27 cellular contexts compared by ENCODE assay signal in the genomic region with DNA sequence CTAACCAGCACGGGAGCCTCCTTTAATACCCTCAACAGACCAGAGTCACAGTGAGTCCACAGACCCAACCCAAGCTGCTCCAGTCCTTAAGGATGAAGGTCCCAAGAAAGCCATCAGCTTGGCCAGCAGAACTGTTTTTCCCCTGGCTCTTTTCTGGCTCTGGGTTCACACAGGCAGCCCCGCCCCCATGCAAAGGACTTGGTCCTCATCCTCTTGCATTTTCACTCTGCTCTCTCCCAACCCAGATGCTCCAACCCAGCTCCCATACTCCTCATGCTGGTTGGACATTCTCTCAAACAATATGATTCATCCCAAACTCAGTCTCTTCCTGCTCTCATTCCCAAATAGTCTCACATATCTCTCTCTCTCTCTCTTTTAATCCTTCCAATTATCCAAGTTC.
"Had no signal": no experiment of that assay in that cellular context is flagged by ENCODE, and none has a peak within 500 bp of the region (broad histone marks: within the 10 kb centered on the region; RNA-seq: fewer than 3 reads in every experiment).

No MANE protein-coding gene starts in this region.

- H3K4me3 ChIP-seq: left ventricle myocardium inferior, lung, neural progenitor cell, ovary, skin epidermis, stomach, testis, thyroid gland, transverse colon, upper lobe of left lung had no signal

- H3K36me3 ChIP-seq: left ventricle myocardium inferior, neural progenitor cell, neutrophil, ovary, stomach, thyroid gland, transverse colon, upper lobe of left lung had no signal

- H3K4me3 Mint-ChIP-seq: mesothelial cell of epicardium; naive B cell; natural killer cell; nephron progenitor cell; neural progenitor cell; stimulated activated naive B cell treated with anti-CD40 and anti-IgM and Interleukin-4, amounts not matched to agents 10 μg/mL and 1 μg/mL and 100 μg/mL, for 72 hours had no signal

- H3K36me3 Mint-ChIP-seq: mesothelial cell of epicardium; natural killer cell; neural progenitor cell; stimulated activated naive B cell treated with anti-CD40 and anti-IgM and Interleukin-4, amounts not matched to agents 10 μg/mL and 1 μg/mL and 100 μg/mL, for 72 hours had no signal

- H3K9me3 ChIP-seq: left ventricle myocardium inferior, neutrophil, ovary, stomach, testis, thyroid gland, transverse colon, upper lobe of left lung had no signal

- H3K27ac ChIP-seq: left ventricle myocardium inferior, neural progenitor cell, neutrophil, ovary, skin epidermis, stomach, testis, thyroid gland, transverse colon, upper lobe of left lung had no signal

- H3K4me1 Mint-ChIP-seq: mesothelial cell of epicardium; naive B cell; stimulated activated naive B cell treated with anti-CD40 and anti-IgM and Interleukin-4, amounts not matched to agents 10 μg/mL and 1 μg/mL and 100 μg/mL, for 72 hours had no signal

- ATAC-seq: right cardiac atrium; sciatic nerve; stimulated activated naive B cell treated with anti-CD40 and anti-IgM and Interleukin-4, amounts not matched to agents 10 μg/mL and 1 μg/mL and 100 μg/mL, for 72 hours; stimulated activated naive CD8-positive, alpha-beta T cell treated with anti-CD3 and anti-CD28 coated beads, Interleukin-15, Interleukin-2, amounts not matched to agents 100 U/mL and 50 U/mL, for 24 hours had no signal

- H3K27me3 ChIP-seq: neural progenitor cell, ovary, testis, thyroid gland, transverse colon, upper lobe of left lung had no signal

- H3K9me3 Mint-ChIP-seq: mesothelial cell of epicardium; natural killer cell; neural progenitor cell; stimulated activated naive B cell treated with anti-CD40 and anti-IgM and Interleukin-4, amounts not matched to agents 10 μg/mL and 1 μg/mL and 100 μg/mL, for 72 hours had no signal

- H3K27ac Mint-ChIP-seq: mesothelial cell of epicardium; naive B cell; natural killer cell; nephron progenitor cell; neural progenitor cell; progenitor cell of endocrine pancreas; stimulated activated naive B cell treated with anti-CD40 and anti-IgM and Interleukin-4, amounts not matched to agents 10 μg/mL and 1 μg/mL and 100 μg/mL, for 72 hours had no signal

- DNase-seq: islet precursor cell; left ventricle myocardium inferior; mesendoderm; naive B cell; natural killer cell; nephron progenitor cell; occipital lobe; ovary; right cardiac atrium; stimulated activated CD4-positive, alpha-beta T cell treated with anti-CD3 and anti-CD28 coated beads, Interleukin-12 subunit alpha, Interleukin-12 subunit beta, amount 100 ng/mL, for 4 hours; stimulated activated CD4-positive, alpha-beta T cell treated with anti-CD3 and anti-CD28 coated beads, Interleukin-15, amount 100 ng/mL, for 24 hours; stimulated activated CD4-positive, alpha-beta T cell treated with anti-CD3 and anti-CD28 coated beads, Interleukin-2, amount 100 ng/mL, for 24 hours; stimulated activated CD4-positive, alpha-beta T cell treated with anti-CD3 and anti-CD28 coated beads, Interleukin-4, amount 100 ng/mL, for 1 hour; stimulated activated naive B cell treated with anti-CD40 and anti-IgM and Interleukin-4, amounts not matched to agents 10 μg/mL and 1 μg/mL and 100 μg/mL, for 72 hours; stimulated activated naive CD8-positive, alpha-beta T cell treated with anti-CD3 and anti-CD28 coated beads, Interleukin-15, Interleukin-2, amounts not matched to agents 100 U/mL and 50 U/mL, for 24 hours; stomach; testis; thyroid gland; transverse colon had no signal

- H3K4me1 ChIP-seq: left ventricle myocardium inferior, stomach, testis, transverse colon, upper lobe of left lung had no signal
